Comparison of ENCODE assay signal across 8 cellular contexts in the genomic region with DNA sequence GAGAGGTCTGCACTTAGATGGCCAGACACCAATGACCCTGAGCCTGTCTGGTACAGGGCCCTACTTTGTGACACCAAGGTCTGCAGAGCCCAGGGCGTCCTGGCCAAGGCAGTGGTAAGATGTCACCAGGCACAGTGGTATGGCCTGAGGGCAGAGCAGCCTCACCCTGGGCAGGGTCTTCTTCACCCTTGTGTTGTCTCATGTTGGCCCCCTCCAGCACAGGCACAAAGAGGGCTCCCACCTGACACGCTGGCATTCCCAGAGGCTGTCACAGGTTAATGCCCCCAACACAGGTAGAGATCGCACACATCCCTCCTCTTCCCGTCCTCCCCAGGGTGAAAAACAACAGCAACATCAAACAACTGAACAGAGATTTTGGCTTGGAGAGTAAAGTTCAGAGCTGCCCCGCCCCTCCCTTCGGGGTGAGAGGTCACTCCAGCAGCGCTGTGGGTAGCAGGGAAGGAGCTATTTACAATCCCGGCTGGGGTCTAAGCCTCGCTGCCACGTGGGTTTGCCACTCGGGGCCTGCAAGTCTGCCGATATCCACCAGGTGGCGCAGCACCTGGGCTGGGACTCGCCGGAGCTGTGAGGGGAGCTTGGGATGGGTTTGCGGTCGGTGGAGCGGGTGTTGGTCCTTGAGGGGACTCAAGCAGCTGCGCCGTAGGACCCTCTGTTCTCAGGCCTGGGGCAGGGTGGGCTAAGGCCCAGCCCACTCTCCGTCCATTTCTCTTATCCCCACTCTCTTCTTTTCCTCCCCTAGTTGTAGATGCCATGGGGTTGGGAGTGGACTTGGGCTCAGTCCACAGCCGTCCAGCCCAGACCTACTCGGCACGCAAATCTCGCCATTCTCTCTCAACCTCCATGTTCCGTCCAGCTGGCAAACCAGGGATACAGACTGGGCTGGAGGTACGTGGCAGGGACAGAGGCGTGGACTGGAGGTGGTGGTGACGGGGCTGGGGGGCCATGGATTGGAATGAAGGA. TPM values are rescaled to one million over a fixed set of nuclear protein-coding genes. Genes with fewer than 3 reads are reported as not detected.
DNase-seq lines count a peak whose midpoint lies in the region; ATAC-seq and TF ChIP-seq lines count a peak whose summit lies in the region.

No MANE protein-coding gene starts in this region.

- peak overlapping the region; percentile 30 for H3K27ac Mint-ChIP-seq in activated naive CD4-positive, alpha-beta T cell treated with anti-CD3 and anti-CD28 coated beads, Interleukin-2, amount 50 U/mL, for 24 hours
- H3K27ac Mint-ChIP-seq in progenitor cell of endocrine pancreas = no peak overlapping the region

- no peak overlapping the region for H3K27ac ChIP-seq in cardiac muscle cell
- H3K27ac ChIP-seq in uterus = no peak overlapping the region

- peaks cover 24% of the 10 kb centered on the region for H3K4me1 ChIP-seq in cardiac muscle cell (ENCODE audit: low read depth)
- peaks cover 4 to 5% of the 10 kb centered on the region in 2 donors for H3K4me1 ChIP-seq in uterus

- H3K36me3 Mint-ChIP-seq in activated naive CD4-positive, alpha-beta T cell treated with anti-CD3 and anti-CD28 coated beads, Interleukin-2, amount 50 U/mL, for 24 hours = no peaks in the 10 kb centered on the region
- H3K36me3 Mint-ChIP-seq in progenitor cell of endocrine pancreas (ENCODE audit: insufficient read depth) = peaks cover 1% of the 10 kb centered on the region

- peak; percentile 96 for TF ChIP-seq CTCF in cardiac muscle cell (IDR thresholded peaks at IDR 0.05; ENCODE audit: low read depth, low read length)
- peak; percentile 99 for TF ChIP-seq CTCF in progenitor cell of endocrine pancreas (IDR thresholded peaks at IDR 0.05; ENCODE audit: unreplicated experiment)
- TF ChIP-seq CTCF in uterus (IDR thresholded peaks at IDR 0.05) = peak; percentile 93 to 97 (median 95)

- DNase-seq in G401 (ENCODE audit: low spot score) = peak; percentile 73
- peak; percentile 92 for DNase-seq in NAMALWA (ENCODE audit: low spot score)
- DNase-seq in SKM-1 (lab: John Stamatoyannopoulos, UW; ENCODE audit: unreplicated experiment) = peak; percentile 60
- DNase-seq in cardiac muscle cell (ENCODE audit: low read depth in 1 of 2, low spot score in 1 of 2) = peak; percentile 81 to 85
- DNase-seq in progenitor cell of endocrine pancreas (ENCODE audit: low spot score, unreplicated experiment) = peak; percentile 92
- DNase-seq in uterus = peak; percentile 77 to 80

- peaks cover 2% of the 10 kb centered on the region for H3K27me3 Mint-ChIP-seq in activated naive CD4-positive, alpha-beta T cell treated with anti-CD3 and anti-CD28 coated beads, Interleukin-2, amount 50 U/mL, for 24 hours
- peaks cover 44% of the 10 kb centered on the region for H3K27me3 Mint-ChIP-seq in progenitor cell of endocrine pancreas

- H3K4me1 Mint-ChIP-seq in activated naive CD4-positive, alpha-beta T cell treated with anti-CD3 and anti-CD28 coated beads, Interleukin-2, amount 50 U/mL, for 24 hours = peaks cover 12% of the 10 kb centered on the region
- H3K4me1 Mint-ChIP-seq in progenitor cell of endocrine pancreas (ENCODE audit: low read depth) = peaks cover 3% of the 10 kb centered on the region

- H3K4me3 Mint-ChIP-seq in activated naive CD4-positive, alpha-beta T cell treated with anti-CD3 and anti-CD28 coated beads, Interleukin-2, amount 50 U/mL, for 24 hours = no peak overlapping the region
- no peak overlapping the region for H3K4me3 Mint-ChIP-seq in progenitor cell of endocrine pancreas (ENCODE audit: low read depth)

- TF ChIP-seq POLR2A in uterus (IDR thresholded peaks at IDR 0.05) = no peak

- H3K36me3 ChIP-seq in cardiac muscle cell (no peaks in the 10 kb centered on the region), uterus (no peaks in the 10 kb centered on the region)

- H3K4me3 ChIP-seq in cardiac muscle cell (no peak overlapping the region), uterus (no peak overlapping the region)

- no peak for ATAC-seq in HG03521 (IDR thresholded peaks at IDR 0.05; ENCODE audit: unreplicated experiment)

- no peaks in the 10 kb centered on the region for H3K9me3 Mint-ChIP-seq in activated naive CD4-positive, alpha-beta T cell treated with anti-CD3 and anti-CD28 coated beads, Interleukin-2, amount 50 U/mL, for 24 hours
- no peaks in the 10 kb centered on the region for H3K9me3 Mint-ChIP-seq in progenitor cell of endocrine pancreas (ENCODE audit: low read depth)

- H3K27me3 ChIP-seq in cardiac muscle cell (no peaks in the 10 kb centered on the region), uterus (no peaks in the 10 kb centered on the region)

- in situ Hi-C loops in G401 (cut with HindIII; ENCODE audit: low sequenced_read_pairs) = no loop called here

- H3K9me3 ChIP-seq in cardiac muscle cell (ENCODE audit: low read depth) = no peaks in the 10 kb centered on the region
- no peaks in the 10 kb centered on the region for H3K9me3 ChIP-seq in uterus

- intact Hi-C loops in uterus (cut with DNase I; ENCODE audit: low total_unique reads) = loop anchor here (2.0 kb wide), 1 partner anchor 79 kb away; no protein-coding TSS in a partner anchor

RNA-seq across cellular contexts. Expression of gene EFNA3, which starts 12.7 kb away (rescaled TPM):
- 3.3 and 5.1 TPM in 2 replicates for total RNA-seq in G401 (2014; rRNA removed; shearing (Covaris generic))
- total RNA-seq in cardiac muscle cell (26.3 and 31.9 TPM in 2 replicates), progenitor cell of endocrine pancreas (9.0 and 10.5 TPM in 2 replicates), uterus (1 to 10 TPM in 3 of 4 donors, not detected in 1; 3.2 to 7.6 (median 3.3) TPM)
- 34.2 and 43.0 TPM in 2 replicates for polyA plus RNA-seq in cardiac muscle cell

RNA-seq across cellular contexts. Expression of gene EFNA4, which starts 27.8 kb away (rescaled TPM):
- 14.0 and 26.2 TPM in 2 replicates for total RNA-seq in G401 (2014; rRNA removed; shearing (Covaris generic))
- total RNA-seq in cardiac muscle cell (29.2 and 36.0 TPM in 2 replicates), progenitor cell of endocrine pancreas (45.5 and 46.8 TPM in 2 replicates), uterus (1 to 10 TPM in 2 of 4 donors, not detected in 2; 8.0 to 8.4 TPM)
- polyA plus RNA-seq in cardiac muscle cell = 18.3 and 29.6 TPM in 2 replicates

RNA-seq across cellular contexts. Expression of gene EFNA1, which starts 36.3 kb away (rescaled TPM):
- total RNA-seq in G401 (2014; rRNA removed; shearing (Covaris generic)) = 2.8 and 5.3 TPM in 2 replicates
- 39.1 and 43.1 TPM in 2 replicates for total RNA-seq in cardiac muscle cell
- 83.5 and 104 TPM in 2 replicates for polyA plus RNA-seq in cardiac muscle cell
- 22.1 and 22.2 TPM in 2 replicates for total RNA-seq in progenitor cell of endocrine pancreas
- total RNA-seq in uterus = 10 to 100 TPM; 22.3 to 58.5 (median 36.5) TPM

RNA-seq across cellular contexts. Expression of gene ADAM15, which starts 40.2 kb away (rescaled TPM):
- total RNA-seq in G401 (2014; rRNA removed; shearing (Covaris generic)) = 82.2 and 92.9 TPM in 2 replicates
- total RNA-seq in cardiac muscle cell = 19.5 and 23.0 TPM in 2 replicates
- polyA plus RNA-seq in cardiac muscle cell = 23.0 and 25.2 TPM in 2 replicates
- total RNA-seq in progenitor cell of endocrine pancreas = 20.9 and 22.1 TPM in 2 replicates
- total RNA-seq in uterus = 100 to 1,000 TPM in 3 of 4 donors, 10 to 100 TPM in 1; 58.6 to 270 (median 153) TPM

RNA-seq across cellular contexts. Expression of gene SLC50A1, which starts 44.3 kb away (rescaled TPM):
- 15.9 and 19.8 TPM in 2 replicates for total RNA-seq in G401 (2014; rRNA removed; shearing (Covaris generic))
- total RNA-seq in cardiac muscle cell (18.4 and 20.9 TPM in 2 replicates), progenitor cell of endocrine pancreas (33.3 and 35.5 TPM in 2 replicates), uterus (10 to 100 TPM in 3 of 4 donors, under 1 TPM in 1; 0.26 to 24.0 (median 21.8) TPM)
- polyA plus RNA-seq in cardiac muscle cell = 45.1 and 50.7 TPM in 2 replicates
